In the genomic region with DNA sequence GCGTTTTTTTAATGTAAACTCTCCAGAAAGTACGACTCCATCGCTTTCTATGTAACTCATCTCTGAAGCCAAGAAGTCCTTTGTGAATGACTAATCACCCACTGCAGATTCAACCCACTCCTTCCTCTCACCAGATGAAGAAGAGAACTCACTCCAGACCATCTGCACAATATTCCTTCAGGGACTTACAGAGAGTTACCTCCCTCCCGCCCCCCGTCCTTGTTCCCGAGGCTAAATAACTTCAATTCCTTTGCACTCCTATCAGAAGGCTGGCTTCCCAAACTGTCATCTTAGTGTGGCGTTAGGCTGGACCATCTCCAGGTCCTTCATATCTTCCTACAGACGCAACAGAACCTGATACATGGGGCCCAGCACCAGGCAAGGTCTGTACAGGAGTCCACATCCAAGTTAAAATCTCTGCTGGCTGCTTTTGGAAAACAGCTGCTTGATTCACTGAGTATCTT, we compare ENCODE assay signal across 10 cellular contexts.
A peak's percentile ranks its signal among the peaks of the same experiment; 100 is the strongest.
DNase-seq lines count a peak whose midpoint lies in the region; ATAC-seq and TF ChIP-seq lines count a peak whose summit lies in the region.
"Had no signal": no experiment of that assay in that cellular context is flagged by ENCODE, and none has a peak within 500 bp of the region (broad histone marks: within the 10 kb centered on the region; RNA-seq: fewer than 3 reads in every experiment).

No MANE protein-coding gene starts in this region.

- peak overlapping the region; percentile 85 for H3K4me3 Mint-ChIP-seq in activated naive CD4-positive, alpha-beta T cell treated with anti-CD3 and anti-CD28 coated beads, Interleukin-2, amount 50 U/mL, for 24 hours
- H3K4me3 Mint-ChIP-seq in activated naive CD8-positive, alpha-beta T cell treated with anti-CD3 and anti-CD28 coated beads, Interleukin-2, amount 50 U/mL, for 24 hours: peak overlapping the region; percentile 47
- H3K4me3 Mint-ChIP-seq: dendritic cell treated with granulocyte-macrophage colony-stimulating factor and Interleukin-4, amounts not matched to agents 40 ng/mL and 50 ng/mL, for 4 days had no signal

- H3K4me1 Mint-ChIP-seq in activated naive CD4-positive, alpha-beta T cell treated with anti-CD3 and anti-CD28 coated beads, Interleukin-2, amount 50 U/mL, for 24 hours: peaks cover 59% of the 10 kb centered on the region
- peaks cover 58% of the 10 kb centered on the region for H3K4me1 Mint-ChIP-seq in activated naive CD8-positive, alpha-beta T cell treated with anti-CD3 and anti-CD28 coated beads, Interleukin-2, amount 50 U/mL, for 24 hours

- H3K9me3 ChIP-seq in left ventricle myocardium inferior (replicated peaks) (no peaks in the 10 kb centered on the region), thoracic aorta (no peaks in the 10 kb centered on the region)

- no peak overlapping the region for H3K4me3 ChIP-seq in left ventricle myocardium inferior
- H3K4me3 ChIP-seq in thoracic aorta: peak overlapping the region; percentile 16

- H3K27me3 ChIP-seq in left ventricle myocardium inferior (ENCODE audit: low read depth): no peaks in the 10 kb centered on the region
- no peaks in the 10 kb centered on the region for H3K27me3 ChIP-seq in thoracic aorta (replicated peaks; ENCODE audit: insufficient read depth)

- H3K27ac ChIP-seq in left ventricle myocardium inferior (replicated peaks) (peak overlapping the region; percentile 37), thoracic aorta (peak overlapping the region; percentile 28 to 33)

- peaks cover 8% of the 10 kb centered on the region for H3K36me3 Mint-ChIP-seq in activated naive CD4-positive, alpha-beta T cell treated with anti-CD3 and anti-CD28 coated beads, Interleukin-2, amount 50 U/mL, for 24 hours
- peaks cover 2% of the 10 kb centered on the region for H3K36me3 Mint-ChIP-seq in activated naive CD8-positive, alpha-beta T cell treated with anti-CD3 and anti-CD28 coated beads, Interleukin-2, amount 50 U/mL, for 24 hours (ENCODE audit: low read depth)

- peak overlapping the region; percentile 93 for H3K27ac Mint-ChIP-seq in activated naive CD4-positive, alpha-beta T cell treated with anti-CD3 and anti-CD28 coated beads, Interleukin-2, amount 50 U/mL, for 24 hours
- H3K27ac Mint-ChIP-seq in activated naive CD8-positive, alpha-beta T cell treated with anti-CD3 and anti-CD28 coated beads, Interleukin-2, amount 50 U/mL, for 24 hours: peak overlapping the region; percentile 68
- H3K27ac Mint-ChIP-seq: dendritic cell treated with granulocyte-macrophage colony-stimulating factor and Interleukin-4, amounts not matched to agents 40 ng/mL and 50 ng/mL, for 4 days had no signal

- intact Hi-C loops in left ventricle myocardium inferior (cut with micrococcal nuclease): no loop called here

- H3K36me3 ChIP-seq in left ventricle myocardium inferior (no peaks in the 10 kb centered on the region), thoracic aorta (no peaks in the 10 kb centered on the region)

- TF ChIP-seq CTCF in left ventricle myocardium inferior (IDR thresholded peaks at IDR 0.05; ENCODE audit: borderline replicate concordance): no peak
- TF ChIP-seq CTCF in thoracic aorta (IDR thresholded peaks at IDR 0.05): no peak

- DNase-seq in activated naive CD4-positive, alpha-beta T cell treated with Interleukin-2 at 50 U/mL for 16 hours: no peak
- no peak for DNase-seq in activated naive CD8-positive, alpha-beta T cell treated with anti-CD3 and anti-CD28 coated beads, Interleukin-2, amount 50 U/mL, for 24 hours
- DNase-seq in left ventricle myocardium inferior: peak; percentile 51
- DNase-seq in thoracic aorta (ENCODE audit: low spot score): no peak
- DNase-seq in pons (ENCODE audit: low spot score): no peak
- no peak for DNase-seq in OCI-M2 (lab: John Stamatoyannopoulos, UW; ENCODE audit: unreplicated experiment)
- DNase-seq: NCI-H345 had no signal

- peak; percentile 53 for ATAC-seq in activated naive CD8-positive, alpha-beta T cell treated with anti-CD3 and anti-CD28 coated beads, Interleukin-2, amount 50 U/mL, for 24 hours
- ATAC-seq in thoracic aorta (ENCODE audit: insufficient number of reproducible peaks, low FRiP score, low read depth) (no peak), GM18519 (IDR thresholded peaks at IDR 0.05; ENCODE audit: low FRiP score, unreplicated experiment) (no peak)

- H3K4me1 ChIP-seq in left ventricle myocardium inferior (peaks cover 53% of the 10 kb centered on the region), thoracic aorta (ENCODE audit: control insufficient read depth in 1 of 2, low read depth in 2 of 2) (peaks cover 14 to 69% of the 10 kb centered on the region in 2 donors)

- no peaks in the 10 kb centered on the region for H3K9me3 Mint-ChIP-seq in activated naive CD4-positive, alpha-beta T cell treated with anti-CD3 and anti-CD28 coated beads, Interleukin-2, amount 50 U/mL, for 24 hours
- no peaks in the 10 kb centered on the region for H3K9me3 Mint-ChIP-seq in activated naive CD8-positive, alpha-beta T cell treated with anti-CD3 and anti-CD28 coated beads, Interleukin-2, amount 50 U/mL, for 24 hours
- H3K9me3 Mint-ChIP-seq: dendritic cell treated with granulocyte-macrophage colony-stimulating factor and Interleukin-4, amounts not matched to agents 40 ng/mL and 50 ng/mL, for 4 days had no signal

- no peaks in the 10 kb centered on the region for H3K27me3 Mint-ChIP-seq in activated naive CD4-positive, alpha-beta T cell treated with anti-CD3 and anti-CD28 coated beads, Interleukin-2, amount 50 U/mL, for 24 hours
- H3K27me3 Mint-ChIP-seq in activated naive CD8-positive, alpha-beta T cell treated with anti-CD3 and anti-CD28 coated beads, Interleukin-2, amount 50 U/mL, for 24 hours: no peaks in the 10 kb centered on the region
